Comparison of ENCODE assay signal across 23 cellular contexts in the genomic region with DNA sequence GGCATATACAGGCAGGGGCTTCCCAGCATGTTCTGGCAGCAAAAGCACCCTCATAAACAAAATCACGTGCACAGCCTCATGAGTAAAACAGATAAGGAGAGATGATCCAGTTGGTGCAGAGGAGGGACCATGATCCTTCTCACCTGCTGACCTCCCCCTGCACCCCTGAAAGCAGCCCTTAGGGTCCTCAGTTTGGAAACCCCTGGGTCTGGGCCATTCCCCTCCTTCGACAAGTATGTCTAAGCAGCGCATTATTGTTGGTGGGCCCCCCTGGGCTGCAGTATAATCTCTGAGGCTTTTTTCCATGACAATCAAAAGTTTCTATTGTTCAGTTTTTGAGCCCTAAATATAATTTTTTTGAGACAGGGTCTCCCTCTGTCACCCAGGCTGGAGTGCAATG. TPM values are rescaled to one million over a fixed set of nuclear protein-coding genes. Genes with fewer than 3 reads are reported as not detected.
"Had no signal": no experiment of that assay in that cellular context is flagged by ENCODE, and none has a peak within 500 bp of the region (broad histone marks: within the 10 kb centered on the region; RNA-seq: fewer than 3 reads in every experiment).

No MANE protein-coding gene starts in this region.

- H3K9me3 ChIP-seq: SK-N-SH had no signal

- H3K27ac Mint-ChIP-seq: IgD-negative memory B cell had no signal

- H3K27ac ChIP-seq: SJSA1 had no signal

- H3K4me3 ChIP-seq: SJSA1 had no signal

- H3K9ac ChIP-seq: SK-N-SH had no signal

- H3K36me3 ChIP-seq: SJSA1 had no signal

- ATAC-seq: HepG2 had no signal

- DNase-seq: KBM-7, MV-4-11, NCI-H1048, NCI-H1105, NCI-H1436 treated with DMSO at 0.1 percent for 48 hours, NCI-H1694, NCI-H187 treated with DMSO at 0.1 percent for 48 hours, NCI-H2081, NCI-H2107, NCI-H524 treated with DMSO at 0.1 percent for 48 hours, NCI-H774, Right ventricle myocardium superior, RPMI8226, SIG-M5, SK-N-SH, SW 1271 had no signal

- H3K4me1 Mint-ChIP-seq: IgD-negative memory B cell had no signal

- H3K9me3 Mint-ChIP-seq: IgD-negative memory B cell had no signal

- H3K4me2 ChIP-seq: SK-N-SH had no signal

- H3K4me3 Mint-ChIP-seq: IgD-negative memory B cell had no signal

RNA-seq across cellular contexts. Expression of gene KRT4, which starts 5.1 kb away (rescaled TPM):
- total RNA-seq: HepG2, HT1080, LHCN-M2, MCF 10A, NCI-H460, Right ventricle myocardium superior, SJSA1 had no signal
- polyA plus RNA-seq: HepG2, IgD-negative memory B cell, SK-N-SH had no signal

RNA-seq across cellular contexts. Expression of gene KRT79, which starts 15.1 kb away (rescaled TPM):
- total RNA-seq: HepG2, LHCN-M2, MCF 10A, NCI-H460, Right ventricle myocardium superior had no signal
- polyA plus RNA-seq: IgD-negative memory B cell, SK-N-SH had no signal

RNA-seq across cellular contexts. Expression of gene KRT3, which starts 23.1 kb away (rescaled TPM):
- total RNA-seq: HepG2, LHCN-M2, MCF 10A, NCI-H460, Right ventricle myocardium superior had no signal
- polyA plus RNA-seq: HepG2, IgD-negative memory B cell, SK-N-SH had no signal

RNA-seq across cellular contexts. Expression of gene KRT78, which starts 29.8 kb away (rescaled TPM):
- total RNA-seq: HepG2, HT1080, LHCN-M2, MCF 10A, NCI-H460, Right ventricle myocardium superior had no signal
- polyA plus RNA-seq: HepG2, IgD-negative memory B cell, SK-N-SH had no signal

RNA-seq across cellular contexts. Expression of gene KRT76, which starts 41.9 kb away (rescaled TPM):
- total RNA-seq: HepG2, HT1080, LHCN-M2, MCF 10A, NCI-H460, Right ventricle myocardium superior had no signal
- polyA plus RNA-seq: HepG2, IgD-negative memory B cell, SK-N-SH had no signal
